ENCODE assay signal across 19 cellular contexts in the genomic region with DNA sequence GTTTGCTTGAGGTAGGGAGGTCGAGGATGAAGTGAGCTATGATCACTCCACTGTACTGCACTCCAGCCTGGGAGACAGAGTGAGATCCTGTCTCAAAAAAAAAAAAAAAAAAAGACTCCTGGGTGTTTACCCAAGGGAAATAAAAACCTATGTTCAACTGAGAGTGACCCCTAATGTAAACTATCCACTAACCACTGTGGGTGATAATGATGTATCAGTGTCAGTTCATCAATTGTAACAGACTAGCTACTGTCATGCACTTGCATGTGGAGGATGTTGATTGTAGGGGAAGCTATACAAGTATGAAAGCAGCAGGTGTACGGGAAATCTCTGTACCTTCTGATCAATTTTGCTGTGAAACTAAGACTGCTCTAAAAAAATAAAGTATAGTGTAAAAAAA.
"Had no signal": no experiment of that assay in that cellular context is flagged by ENCODE, and none has a peak within 500 bp of the region (broad histone marks: within the 10 kb centered on the region; RNA-seq: fewer than 3 reads in every experiment).

No MANE protein-coding gene starts in this region.

- ATAC-seq: effector memory CD8-positive, alpha-beta T cell; gastroesophageal sphincter; left cardiac atrium; lower lobe of right lung; natural killer cell; sciatic nerve; stimulated activated memory B cell treated with anti-CD40 and anti-IgM and Interleukin-4, amounts not matched to agents 10 μg/mL and 1 μg/mL and 100 μg/mL, for 72 hours; stimulated activated naive CD8-positive, alpha-beta T cell treated with anti-CD3 and anti-CD28 coated beads, Interleukin-15, amount 100 ng/mL, for 72 hours; upper lobe of right lung had no signal

- DNase-seq: effector memory CD8-positive, alpha-beta T cell; esophagus squamous epithelium; foreskin fibroblast; glutamatergic neuron; islet precursor cell; left cardiac atrium; left ventricle myocardium inferior; lower lobe of right lung; natural killer cell; spleen; stimulated activated CD4-positive, alpha-beta T cell treated with anti-CD3 and anti-CD28 coated beads, Interleukin-15, amount 100 ng/mL, for 24 hours; stimulated activated CD4-positive, alpha-beta T cell treated with anti-CD3 and anti-CD28 coated beads, Interleukin-1b, Interleukin-23, amount 100 ng/mL, for 48 hours; stimulated activated CD4-positive, alpha-beta T cell treated with anti-CD3 and anti-CD28 coated beads, Interleukin-4, amount 100 ng/mL, for 24 hours; stimulated activated naive CD8-positive, alpha-beta T cell treated with anti-CD3 and anti-CD28 coated beads, Interleukin-15, amount 100 ng/mL, for 72 hours; testis; upper lobe of right lung had no signal
